In the genomic region with DNA sequence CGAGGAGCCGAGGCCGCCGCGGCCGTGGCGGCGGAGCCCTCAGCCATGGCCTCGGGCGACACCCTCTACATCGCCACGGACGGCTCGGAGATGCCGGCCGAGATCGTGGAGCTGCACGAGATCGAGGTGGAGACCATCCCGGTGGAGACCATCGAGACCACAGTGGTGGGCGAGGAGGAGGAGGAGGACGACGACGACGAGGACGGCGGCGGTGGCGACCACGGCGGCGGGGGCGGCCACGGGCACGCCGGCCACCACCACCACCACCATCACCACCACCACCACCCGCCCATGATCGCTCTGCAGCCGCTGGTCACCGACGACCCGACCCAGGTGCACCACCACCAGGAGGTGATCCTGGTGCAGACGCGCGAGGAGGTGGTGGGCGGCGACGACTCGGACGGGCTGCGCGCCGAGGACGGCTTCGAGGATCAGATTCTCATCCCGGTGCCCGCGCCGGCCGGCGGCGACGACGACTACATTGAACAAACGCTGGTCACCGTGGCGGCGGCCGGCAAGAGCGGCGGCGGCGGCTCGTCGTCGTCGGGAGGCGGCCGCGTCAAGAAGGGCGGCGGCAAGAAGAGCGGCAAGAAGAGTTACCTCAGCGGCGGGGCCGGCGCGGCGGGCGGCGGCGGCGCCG, we compare ENCODE assay signal across 8 cellular contexts. TPM values are rescaled to one million over a fixed set of nuclear protein-coding genes. Genes with fewer than 3 reads are reported as not detected.
DNase-seq lines count a peak whose midpoint lies in the region; ATAC-seq and TF ChIP-seq lines count a peak whose summit lies in the region.

No MANE protein-coding gene starts in this region.

- no peak for TF ChIP-seq CTCF in heart left ventricle (IDR thresholded peaks at IDR 0.05)

- H3K36me3 Mint-ChIP-seq in CD4-positive, CD25-positive, alpha-beta regulatory T cell = peaks cover 3% of the 10 kb centered on the region
- H3K36me3 Mint-ChIP-seq in activated T-helper 2 cell treated with anti-CD3 and anti-CD28 coated beads, Interferon-gamma antibody, Interleukin-2, Interleukin-4, amounts not matched to agents 10 μg/mL and 5 μg/mL and 100 μg/mL, durations not matched to agents 14 hours and 24 hours and 36 hours (ENCODE audit: low read depth) = peaks cover 55% of the 10 kb centered on the region

- no peaks in the 10 kb centered on the region for H3K9me3 Mint-ChIP-seq in CD4-positive, CD25-positive, alpha-beta regulatory T cell
- H3K9me3 Mint-ChIP-seq in activated T-helper 2 cell treated with anti-CD3 and anti-CD28 coated beads, Interferon-gamma antibody, Interleukin-2, Interleukin-4, amounts not matched to agents 10 μg/mL and 5 μg/mL and 100 μg/mL, durations not matched to agents 14 hours and 24 hours and 36 hours = no peaks in the 10 kb centered on the region

- intact Hi-C loops in activated T-helper 2 cell treated with anti-CD3 and anti-CD28 coated beads, Interferon-gamma antibody, Interleukin-2, Interleukin-4, amounts not matched to agents 10 μg/mL and 5 μg/mL and 100 μg/mL, durations not matched to agents 14 hours and 24 hours and 36 hours (cut with micrococcal nuclease) = loop anchor here (2.0 kb wide), 1 partner anchor 47 kb away; no protein-coding TSS in a partner anchor
- intact Hi-C loops in heart left ventricle (cut with DNase I) (loop anchor here in 4 of 10 donors (2.0 to 10.0 kb wide), 4 partner anchors 67 to 138 kb away; a partner anchor contains a TSS), sciatic nerve (cut with DNase I) (no loop called here)

- H3K4me3 ChIP-seq in CD4-positive, CD25-positive, alpha-beta regulatory T cell (ENCODE audit: low read depth, low read length) = peak overlapping the region; percentile 53
- peak overlapping the region; percentile 84 to 100 (median 99) for H3K4me3 ChIP-seq in heart left ventricle

- no peaks in the 10 kb centered on the region for H3K27me3 ChIP-seq in CD4-positive, CD25-positive, alpha-beta regulatory T cell (ENCODE audit: control insufficient read depth, insufficient read depth, low read length)
- no peaks in the 10 kb centered on the region for H3K27me3 ChIP-seq in heart left ventricle

- H3K27ac Mint-ChIP-seq in CD4-positive, CD25-positive, alpha-beta regulatory T cell = peak overlapping the region; percentile 55 to 94 (median 92)
- H3K27ac Mint-ChIP-seq in activated T-helper 2 cell treated with anti-CD3 and anti-CD28 coated beads, Interferon-gamma antibody, Interleukin-2, Interleukin-4, amounts not matched to agents 10 μg/mL and 5 μg/mL and 100 μg/mL, durations not matched to agents 14 hours and 24 hours and 36 hours = peak overlapping the region; percentile 78

- peaks cover 62% of the 10 kb centered on the region for H3K4me1 ChIP-seq in CD4-positive, CD25-positive, alpha-beta regulatory T cell (ENCODE audit: control insufficient read depth, insufficient read depth, low read length, poor library complexity, severe bottlenecking)
- peaks cover 15 to 68% (median 47%) of the 10 kb centered on the region in 12 donors for H3K4me1 ChIP-seq in heart left ventricle

- WGBS in heart left ventricle, 4 donors = 0 to 1% (median 1%) methylated on average over 26 to 95 of the region's 95 CpGs

- H3K36me3 ChIP-seq in CD4-positive, CD25-positive, alpha-beta regulatory T cell (ENCODE audit: control insufficient read depth, insufficient read depth, low read length) = no peaks in the 10 kb centered on the region
- H3K36me3 ChIP-seq in heart left ventricle = peaks cover 0 to 3% (median 0%) of the 10 kb centered on the region in 9 donors

- peak in 2 of 3 donors; percentile 18 to 24 for DNase-seq in CD4-positive, CD25-positive, alpha-beta regulatory T cell
- DNase-seq in HT1080 (ENCODE audit: low read depth) (peak; percentile 10), heart left ventricle (peak; percentile 15 to 74 (median 45)), sciatic nerve (ENCODE audit: low spot score) (peak; percentile 79), AG20443 (ENCODE audit: low spot score) (no peak), AG08396 (ENCODE audit: low spot score) (no peak), NCI-H1436 (lab: John Stamatoyannopoulos, UW) (no peak)
- peak; percentile 22 for DNase-seq in activated T-helper 2 cell treated with anti-CD3 and anti-CD28 coated beads, Interferon-gamma antibody, Interleukin-2, Interleukin-4, amounts not matched to agents 10 μg/mL and 5 μg/mL and 100 μg/mL, durations not matched to agents 14 hours and 24 hours and 36 hours (ENCODE audit: low spot score)

- peaks cover 6% of the 10 kb centered on the region for H3K27me3 Mint-ChIP-seq in CD4-positive, CD25-positive, alpha-beta regulatory T cell
- no peaks in the 10 kb centered on the region for H3K27me3 Mint-ChIP-seq in activated T-helper 2 cell treated with anti-CD3 and anti-CD28 coated beads, Interferon-gamma antibody, Interleukin-2, Interleukin-4, amounts not matched to agents 10 μg/mL and 5 μg/mL and 100 μg/mL, durations not matched to agents 14 hours and 24 hours and 36 hours (ENCODE audit: low read depth)

- no peaks in the 10 kb centered on the region for H3K9me3 ChIP-seq in CD4-positive, CD25-positive, alpha-beta regulatory T cell (ENCODE audit: control insufficient read depth in 2 of 2, low read length in 2 of 2)
- H3K9me3 ChIP-seq in heart left ventricle = no peaks in the 10 kb centered on the region

- H3K4me1 Mint-ChIP-seq in CD4-positive, CD25-positive, alpha-beta regulatory T cell = peaks cover 35 to 71% (median 48%) of the 10 kb centered on the region in 4 donors
- H3K4me1 Mint-ChIP-seq in activated T-helper 2 cell treated with anti-CD3 and anti-CD28 coated beads, Interferon-gamma antibody, Interleukin-2, Interleukin-4, amounts not matched to agents 10 μg/mL and 5 μg/mL and 100 μg/mL, durations not matched to agents 14 hours and 24 hours and 36 hours (ENCODE audit: low read depth) = peaks cover 56% of the 10 kb centered on the region

- peak overlapping the region; percentile 89 to 99 (median 95) for H3K4me3 Mint-ChIP-seq in CD4-positive, CD25-positive, alpha-beta regulatory T cell
- H3K4me3 Mint-ChIP-seq in activated T-helper 2 cell treated with anti-CD3 and anti-CD28 coated beads, Interferon-gamma antibody, Interleukin-2, Interleukin-4, amounts not matched to agents 10 μg/mL and 5 μg/mL and 100 μg/mL, durations not matched to agents 14 hours and 24 hours and 36 hours (ENCODE audit: low read depth) = peak overlapping the region; percentile 85

- peak overlapping the region; percentile 89 for H3K27ac ChIP-seq in CD4-positive, CD25-positive, alpha-beta regulatory T cell (ENCODE audit: insufficient read depth, low read length, poor library complexity, severe bottlenecking)
- H3K27ac ChIP-seq in heart left ventricle = peak overlapping the region; percentile 91 to 100 (median 99)

- no peak for TF ChIP-seq POLR2A in heart left ventricle (IDR thresholded peaks at IDR 0.05)

- no peak for ATAC-seq in CD4-positive, CD25-positive, alpha-beta regulatory T cell (ENCODE audit: low read depth in 2 of 2)
- peak in 2 of 4 donors; percentile 1 to 6 for ATAC-seq in heart left ventricle
- ATAC-seq in sciatic nerve = no peak

RNA-seq across cellular contexts. Expression of a gene that starts 0.4 kb away (rescaled TPM):
- 79.4 TPM for total RNA-seq in CD4-positive, CD25-positive, alpha-beta regulatory T cell
- polyA plus RNA-seq in CD4-positive, CD25-positive, alpha-beta regulatory T cell = 10 to 100 TPM; 16.4 to 21.9 (median 19.0) TPM
- total RNA-seq in HT1080 (2014; rRNA removed; shearing (Covaris generic)) = 50.4 and 53.5 TPM in 2 replicates
- 37.7 and 44.2 TPM in 2 replicates for polyA plus RNA-seq in HT1080 (2015; cell fraction: cytosol; rRNA removed)
- 47.6 and 53.6 TPM in 2 replicates for polyA plus RNA-seq in HT1080 (2015; cell fraction: nucleus; rRNA removed)
- 105 TPM in 2 replicates for total RNA-seq in activated T-helper 2 cell treated with anti-CD3 and anti-CD28 coated beads, Interferon-gamma antibody, Interleukin-2, Interleukin-4, amounts not matched to agents 10 μg/mL and 5 μg/mL and 100 μg/mL, durations not matched to agents 14 hours and 24 hours and 36 hours
- total RNA-seq in heart left ventricle (10 to 100 TPM; 32.2 to 59.7 (median 46.0) TPM), sciatic nerve (59.9 TPM)
- 10 to 100 TPM; 18.4 to 24.1 TPM for polyA plus RNA-seq in heart left ventricle

Comparison
In these comparisons a context has a peak if more than half of its experiments do, and no peak if none do; other contexts are left out.
1. DNase-seq: peak in CD4-positive, CD25-positive, alpha-beta regulatory T cell (2 of 3), HT1080 (single experiment), activated T-helper 2 cell treated with anti-CD3 and anti-CD28 coated beads, Interferon-gamma antibody, Interleukin-2, Interleukin-4, amounts not matched to agents 10 μg/mL and 5 μg/mL and 100 μg/mL, durations not matched to agents 14 hours and 24 hours and 36 hours (single experiment), heart left ventricle (5 of 5) and sciatic nerve (single experiment); none in AG20443 (single experiment), AG08396 (single experiment) and NCI-H1436 (single experiment).